In the genomic region with DNA sequence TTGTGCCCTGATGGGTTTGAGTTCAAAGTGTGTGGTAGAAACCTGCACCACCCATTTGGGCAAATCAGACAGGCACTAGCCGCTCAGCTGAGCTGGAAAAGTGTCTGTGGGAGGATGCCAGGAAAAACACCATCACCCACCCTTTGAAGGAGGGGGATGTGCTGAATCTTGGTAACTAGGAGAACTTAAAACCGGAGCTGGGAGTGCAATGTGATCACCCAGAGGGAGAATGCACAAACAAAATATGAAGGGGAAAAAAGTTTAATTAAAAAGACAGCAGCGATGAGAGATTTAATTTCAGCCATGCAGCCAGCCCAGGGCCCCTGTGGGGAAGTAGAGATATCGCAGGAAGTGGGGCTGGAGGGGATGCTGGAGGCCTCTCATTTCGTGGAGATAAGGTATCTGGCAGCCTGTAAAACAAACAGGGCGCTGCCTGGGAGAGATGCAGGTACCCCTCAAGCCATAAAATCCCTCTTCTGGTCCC, we compare ENCODE assay signal across 1 cellular context.
TF ChIP-seq lines count a peak whose summit lies in the region.

No MANE protein-coding gene starts in this region.

TF ChIP-seq in GM23338, 12 proteins besides CTCF, POLR2A, EP300 and RAD21 (continued from another document):
- TF ChIP-seq, protein P1, sequence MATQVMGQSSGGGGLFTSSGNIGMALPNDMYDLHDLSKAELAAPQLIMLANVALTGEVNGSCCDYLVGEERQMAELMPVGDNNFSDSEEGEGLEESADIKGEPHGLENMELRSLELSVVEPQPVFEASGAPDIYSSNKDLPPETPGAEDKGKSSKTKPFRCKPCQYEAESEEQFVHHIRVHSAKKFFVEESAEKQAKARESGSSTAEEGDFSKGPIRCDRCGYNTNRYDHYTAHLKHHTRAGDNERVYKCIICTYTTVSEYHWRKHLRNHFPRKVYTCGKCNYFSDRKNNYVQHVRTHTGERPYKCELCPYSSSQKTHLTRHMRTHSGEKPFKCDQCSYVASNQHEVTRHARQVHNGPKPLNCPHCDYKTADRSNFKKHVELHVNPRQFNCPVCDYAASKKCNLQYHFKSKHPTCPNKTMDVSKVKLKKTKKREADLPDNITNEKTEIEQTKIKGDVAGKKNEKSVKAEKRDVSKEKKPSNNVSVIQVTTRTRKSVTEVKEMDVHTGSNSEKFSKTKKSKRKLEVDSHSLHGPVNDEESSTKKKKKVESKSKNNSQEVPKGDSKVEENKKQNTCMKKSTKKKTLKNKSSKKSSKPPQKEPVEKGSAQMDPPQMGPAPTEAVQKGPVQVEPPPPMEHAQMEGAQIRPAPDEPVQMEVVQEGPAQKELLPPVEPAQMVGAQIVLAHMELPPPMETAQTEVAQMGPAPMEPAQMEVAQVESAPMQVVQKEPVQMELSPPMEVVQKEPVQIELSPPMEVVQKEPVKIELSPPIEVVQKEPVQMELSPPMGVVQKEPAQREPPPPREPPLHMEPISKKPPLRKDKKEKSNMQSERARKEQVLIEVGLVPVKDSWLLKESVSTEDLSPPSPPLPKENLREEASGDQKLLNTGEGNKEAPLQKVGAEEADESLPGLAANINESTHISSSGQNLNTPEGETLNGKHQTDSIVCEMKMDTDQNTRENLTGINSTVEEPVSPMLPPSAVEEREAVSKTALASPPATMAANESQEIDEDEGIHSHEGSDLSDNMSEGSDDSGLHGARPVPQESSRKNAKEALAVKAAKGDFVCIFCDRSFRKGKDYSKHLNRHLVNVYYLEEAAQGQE (IDR thresholded peaks at IDR 0.05; ENCODE audit: unreplicated experiment): no peak
- TF ChIP-seq NANOG (IDR thresholded peaks at IDR 0.05; ENCODE audit: borderline replicate concordance): no peak
- TF ChIP-seq, protein P2, sequence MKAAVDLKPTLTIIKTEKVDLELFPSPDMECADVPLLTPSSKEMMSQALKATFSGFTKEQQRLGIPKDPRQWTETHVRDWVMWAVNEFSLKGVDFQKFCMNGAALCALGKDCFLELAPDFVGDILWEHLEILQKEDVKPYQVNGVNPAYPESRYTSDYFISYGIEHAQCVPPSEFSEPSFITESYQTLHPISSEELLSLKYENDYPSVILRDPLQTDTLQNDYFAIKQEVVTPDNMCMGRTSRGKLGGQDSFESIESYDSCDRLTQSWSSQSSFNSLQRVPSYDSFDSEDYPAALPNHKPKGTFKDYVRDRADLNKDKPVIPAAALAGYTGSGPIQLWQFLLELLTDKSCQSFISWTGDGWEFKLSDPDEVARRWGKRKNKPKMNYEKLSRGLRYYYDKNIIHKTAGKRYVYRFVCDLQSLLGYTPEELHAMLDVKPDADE (IDR thresholded peaks at IDR 0.05): no peak
